In the genomic region with DNA sequence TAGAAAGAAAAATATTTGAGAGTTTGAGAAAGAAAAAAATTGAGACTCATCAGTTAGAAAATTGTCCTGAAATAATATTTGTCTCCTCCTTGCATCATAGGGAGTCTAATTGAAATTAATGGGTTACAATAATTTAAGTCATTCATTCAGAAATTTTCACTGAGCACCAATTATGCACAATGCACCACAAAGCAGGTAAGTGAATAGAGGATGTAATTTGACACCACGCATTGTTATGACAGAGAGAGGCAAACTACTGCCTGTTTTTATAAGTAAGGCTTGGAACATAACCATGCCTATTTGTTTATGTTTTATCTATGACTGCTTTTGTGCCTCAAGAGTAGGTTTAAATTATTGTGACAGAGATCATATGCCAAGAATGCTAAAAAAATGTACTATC, we compare ENCODE assay signal across 1 cellular context.
TF ChIP-seq lines count a peak whose summit lies in the region.

No MANE protein-coding gene starts in this region.

TF ChIP-seq in GM23338, 12 proteins besides CTCF, POLR2A, EP300 and RAD21 (continued from another document):
- TF ChIP-seq ZNF462 (CRISPR knock-in tag; IDR thresholded peaks at IDR 0.05) = no peak
- TF ChIP-seq ZNF331 (CRISPR knock-in tag; IDR thresholded peaks at IDR 0.05; ENCODE audit: low read depth) = no peak
